ENCODE assay signal across 12 cellular contexts in the genomic region with DNA sequence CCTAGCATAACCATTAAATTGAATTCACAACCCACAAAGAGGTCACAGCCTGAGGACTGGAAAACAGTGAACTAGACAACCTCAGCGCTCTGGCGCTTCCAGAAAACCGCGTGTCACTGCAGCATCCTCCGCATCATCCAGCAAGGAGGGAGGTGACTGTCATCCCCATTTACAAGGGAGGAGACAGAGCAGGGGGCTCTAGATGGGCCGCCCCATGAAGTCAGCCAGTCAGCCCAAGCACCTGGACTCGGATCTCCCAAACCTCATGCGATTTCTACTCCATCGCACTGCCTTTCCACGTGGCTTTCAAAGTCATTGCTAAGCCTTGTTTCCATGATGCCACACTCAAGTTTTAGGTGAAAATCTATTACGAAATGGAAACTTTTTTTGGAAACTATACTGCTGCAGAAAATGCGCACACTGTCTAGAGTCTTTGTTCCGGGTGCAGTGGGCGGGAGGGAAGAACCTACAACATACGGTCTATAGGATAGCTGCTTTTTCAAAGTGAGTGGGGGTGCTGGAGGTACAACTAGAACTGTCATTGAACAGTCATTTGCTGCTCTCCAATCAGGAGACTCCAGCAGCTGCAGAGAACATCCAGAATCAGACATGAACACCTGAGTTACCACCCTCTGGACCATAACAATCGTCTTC. TPM values are rescaled to one million over a fixed set of nuclear protein-coding genes. Genes with fewer than 3 reads are reported as not detected.
DNase-seq lines count a peak whose midpoint lies in the region; ATAC-seq and TF ChIP-seq lines count a peak whose summit lies in the region.
"Had no signal": no experiment of that assay in that cellular context is flagged by ENCODE, and none has a peak within 500 bp of the region (broad histone marks: within the 10 kb centered on the region; RNA-seq: fewer than 3 reads in every experiment).

No MANE protein-coding gene starts in this region.

- DNase-seq in right atrium auricular region (ENCODE audit: low spot score) = no peak
- DNase-seq in right cardiac atrium = no peak
- DNase-seq in activated T-cell treated with anti-CD3 and anti-CD28 coated beads, Interleukin-2, amount 50 U/mL, for 24 hours = peak; percentile 53
- peak; percentile 4 for DNase-seq in iPS-NIHi7 (ENCODE audit: extremely low spot score)
- no peak for DNase-seq in type B pancreatic cell (ENCODE audit: extremely low spot score, unreplicated experiment)
- DNase-seq in NOMO-1 treated with DMSO at 0.1 percent for 48 hours (lab: John Stamatoyannopoulos, UW; ENCODE audit: unreplicated experiment) = no peak
- DNase-seq in Right ventricle myocardium inferior (ENCODE audit: missing footprints) = no peak
- DNase-seq: NCI-H526, nucleus accumbens, uterus had no signal

- intact Hi-C loops in right cardiac atrium (cut with DNase I) = no loop called here
- intact Hi-C loops in Right ventricle myocardium inferior (cut with DNase I) = no loop called here

- peak overlapping the region; percentile 90 for H3K27ac Mint-ChIP-seq in activated T-cell treated with anti-CD3 and anti-CD28 coated beads, Interleukin-2, amount 50 U/mL, for 24 hours
- peak overlapping the region; percentile 44 for H3K27ac Mint-ChIP-seq in type B pancreatic cell

- H3K27ac ChIP-seq in right atrium auricular region = peak overlapping the region; percentile 89 to 92
- H3K27ac ChIP-seq in right cardiac atrium (ENCODE audit: low read length) = no peak overlapping the region
- H3K27ac ChIP-seq: KMS-11, uterus had no signal

- no peaks in the 10 kb centered on the region for H3K36me3 ChIP-seq in right atrium auricular region
- H3K36me3 ChIP-seq: uterus had no signal

- H3K9me3 ChIP-seq in right atrium auricular region (no peaks in the 10 kb centered on the region), right cardiac atrium (ENCODE audit: control insufficient read depth, low read length) (no peaks in the 10 kb centered on the region)
- H3K9me3 ChIP-seq: uterus had no signal

- no peaks in the 10 kb centered on the region for H3K27me3 ChIP-seq in right atrium auricular region
- H3K27me3 ChIP-seq in right cardiac atrium (ENCODE audit: control insufficient read depth, insufficient read depth) = no peaks in the 10 kb centered on the region
- H3K27me3 ChIP-seq: uterus had no signal

- H3K4me3 ChIP-seq in right atrium auricular region = no peak overlapping the region
- H3K4me3 ChIP-seq in right cardiac atrium (ENCODE audit: low read length) = no peak overlapping the region
- H3K4me3 ChIP-seq: uterus had no signal

- no peak for ATAC-seq in right cardiac atrium
- no peak for ATAC-seq in activated CD4-positive, CD25-positive, alpha-beta regulatory T cell treated with anti-CD3 and anti-CD28 coated beads, Interleukin-2, amount 50 U/mL, for 24 hours
- no peak for ATAC-seq in Right ventricle myocardium inferior

- H3K9me3 Mint-ChIP-seq in activated T-cell treated with anti-CD3 and anti-CD28 coated beads, Interleukin-2, amount 50 U/mL, for 24 hours = no peaks in the 10 kb centered on the region
- H3K9me3 Mint-ChIP-seq in type B pancreatic cell = no peaks in the 10 kb centered on the region

- peaks cover 61% of the 10 kb centered on the region for H3K4me1 Mint-ChIP-seq in activated T-cell treated with anti-CD3 and anti-CD28 coated beads, Interleukin-2, amount 50 U/mL, for 24 hours (ENCODE audit: low read depth)
- H3K4me1 Mint-ChIP-seq in type B pancreatic cell (ENCODE audit: unreplicated experiment) = peaks cover 22% of the 10 kb centered on the region

- peak overlapping the region; percentile 86 for H3K4me3 Mint-ChIP-seq in activated T-cell treated with anti-CD3 and anti-CD28 coated beads, Interleukin-2, amount 50 U/mL, for 24 hours
- H3K4me3 Mint-ChIP-seq in type B pancreatic cell = peak overlapping the region; percentile 91

- TF ChIP-seq CTCF in right atrium auricular region (IDR thresholded peaks at IDR 0.05) (no peak), type B pancreatic cell (conservative IDR thresholded peaks at IDR 0.05) (no peak)

- 86% methylated on average over 16 of the region's 16 CpGs for WGBS in right cardiac atrium

- peaks cover 52% of the 10 kb centered on the region for H3K36me3 Mint-ChIP-seq in activated T-cell treated with anti-CD3 and anti-CD28 coated beads, Interleukin-2, amount 50 U/mL, for 24 hours (ENCODE audit: low read depth)
- no peaks in the 10 kb centered on the region for H3K36me3 Mint-ChIP-seq in type B pancreatic cell

- H3K4me1 ChIP-seq in right atrium auricular region (peaks cover 0 to 40% of the 10 kb centered on the region in 2 donors), right cardiac atrium (ENCODE audit: control insufficient read depth, insufficient read depth, low read length) (peaks cover 6% of the 10 kb centered on the region)

- H3K27me3 Mint-ChIP-seq in activated T-cell treated with anti-CD3 and anti-CD28 coated beads, Interleukin-2, amount 50 U/mL, for 24 hours = no peaks in the 10 kb centered on the region
- H3K27me3 Mint-ChIP-seq in type B pancreatic cell = no peaks in the 10 kb centered on the region

RNA-seq across cellular contexts. Expression of a gene that starts 2.8 kb away (rescaled TPM):
- 10 to 100 TPM; 82.7 to 95.8 TPM for total RNA-seq in right atrium auricular region
- 100 to 1,000 TPM in 2 of 4 donors, 10 to 100 TPM in 2; 82.7 to 145 (median 92.9) TPM for total RNA-seq in right cardiac atrium
- 87.3 TPM for polyA plus RNA-seq in right cardiac atrium
- total RNA-seq in type B pancreatic cell (ENCODE audit: low replicate concordance) = 127 and 139 TPM in 2 replicates
- 71.8 TPM for total RNA-seq in Right ventricle myocardium inferior

RNA-seq across cellular contexts. Expression of a gene that starts 15.1 kb away (rescaled TPM):
- total RNA-seq in right atrium auricular region = 10 to 100 TPM in 1 of 2 donors, 1 to 10 TPM in 1; 6.7 to 10.3 TPM
- 10 to 100 TPM; 12.3 to 17.1 (median 13.4) TPM for total RNA-seq in right cardiac atrium
- polyA plus RNA-seq in right cardiac atrium = 6.0 TPM
- 68.8 and 76.3 TPM in 2 replicates for total RNA-seq in type B pancreatic cell (ENCODE audit: low replicate concordance)
- 9.7 TPM for total RNA-seq in Right ventricle myocardium inferior

RNA-seq across cellular contexts. Expression of a gene that starts 51.9 kb away (rescaled TPM):
- total RNA-seq in right atrium auricular region (1 to 10 TPM in 1 of 2 donors, under 1 TPM in 1; 0.67 to 1.4 TPM), right cardiac atrium (1 to 10 TPM; 1.1 to 3.3 (median 2.3) TPM), type B pancreatic cell (ENCODE audit: low replicate concordance) (4.9 and 7.4 TPM in 2 replicates), Right ventricle myocardium inferior (1.4 TPM)
- 2.7 TPM for polyA plus RNA-seq in right cardiac atrium

RNA-seq across cellular contexts. Expression of a gene that starts 52.5 kb away (rescaled TPM):
- total RNA-seq in right atrium auricular region (10 to 100 TPM; 19.7 to 29.4 TPM), right cardiac atrium (10 to 100 TPM; 20.9 to 27.0 (median 21.8) TPM), type B pancreatic cell (ENCODE audit: low replicate concordance) (34.6 and 37.8 TPM in 2 replicates), Right ventricle myocardium inferior (14.3 TPM)
- polyA plus RNA-seq in right cardiac atrium = 9.5 TPM

Comparison
In these comparisons a context has a peak if more than half of its experiments do, and no peak if none do; other contexts are left out.
1. DNase-seq: peak in activated T-cell treated with anti-CD3 and anti-CD28 coated beads, Interleukin-2, amount 50 U/mL, for 24 hours (single experiment) and iPS-NIHi7 (single experiment); none in right atrium auricular region (single experiment), right cardiac atrium (0 of 3), type B pancreatic cell (single experiment), NOMO-1 treated with DMSO at 0.1 percent for 48 hours (single experiment) and Right ventricle myocardium inferior (single experiment).